ENCODE assay signal across 25 cellular contexts in genomic region chr22:37084385-37084784, GRCh38. TPM values are rescaled to one million over a fixed set of nuclear protein-coding genes. Genes with fewer than 3 reads are reported as not detected.
"Had no signal": no experiment of that assay in that cellular context is flagged by ENCODE, and none has a peak within 500 bp of the region (broad histone marks: within the 10 kb centered on the region; RNA-seq: fewer than 3 reads in every experiment).

No MANE protein-coding gene starts in this region.

- ATAC-seq: Panc1, Right ventricle myocardium inferior, T-cell had no signal

- H3K27ac Mint-ChIP-seq: brain, T-cell had no signal

- H3K36me3 Mint-ChIP-seq: activated naive CD4-positive, alpha-beta T cell treated with anti-CD3 and anti-CD28 coated beads, Interleukin-2, amount 50 U/mL, for 24 hours; brain; T-cell had no signal

- H3K4me1 Mint-ChIP-seq: brain had no signal

- H3K9me3 Mint-ChIP-seq: activated naive CD4-positive, alpha-beta T cell treated with anti-CD3 and anti-CD28 coated beads, Interleukin-2, amount 50 U/mL, for 24 hours; central memory CD8-positive, alpha-beta T cell; T-cell had no signal

- DNase-seq: activated CD4-positive, CD25-positive, alpha-beta regulatory T cell; activated CD8-positive, alpha-beta memory T cell treated with anti-CD3 and anti-CD28 coated beads, Interleukin-2, amount 50 U/mL, for 4 hours; activated gamma-delta T cell treated with Interleukin-2 at 50 U/mL for 16 hours; activated T-cell treated with anti-CD3 and anti-CD28 coated beads, Interleukin-2, amount 50 U/mL, for 1 hour; amygdala; NCI-H1092; NCI-H1417; NCI-H2029; NCI-H2107; NCI-H2171 treated with DMSO at 0.1 percent for 48 hours; NCI-H226; NCI-H510A; NCI-H69; NK-92 treated with Interleukin-12 subunit alpha and Interleukin-12 subunit beta, amount 100 ng/mL, for 24 hours; OCI-M1; RPMI8226; T-cell; T1000 had no signal

- H3K27me3 Mint-ChIP-seq: activated naive CD4-positive, alpha-beta T cell treated with anti-CD3 and anti-CD28 coated beads, Interleukin-2, amount 50 U/mL, for 24 hours; T-cell had no signal

- H3K4me3 Mint-ChIP-seq: activated naive CD4-positive, alpha-beta T cell treated with anti-CD3 and anti-CD28 coated beads, Interleukin-2, amount 50 U/mL, for 24 hours; brain; central memory CD8-positive, alpha-beta T cell; T-cell had no signal

RNA-seq across cellular contexts. Expression of gene TMPRSS6, which starts 25.1 kb away (rescaled TPM):
- total RNA-seq: astrocyte, MCF 10A, Right ventricle myocardium inferior had no signal
